ENCODE assay signal across 8 cellular contexts in genomic region chrX:63784902-63785692, GRCh38. TPM values are rescaled to one million over a fixed set of nuclear protein-coding genes. Genes with fewer than 3 reads are reported as not detected.
DNase-seq lines count a peak whose midpoint lies in the region; ATAC-seq and TF ChIP-seq lines count a peak whose summit lies in the region.

Gene ARHGEF9 (minus strand): TSS chrX:63785214. CDS start chrX:63785145, 69 bp downstream.

- H3K36me3 ChIP-seq in GM06990 (ENCODE audit: control insufficient read depth, insufficient read depth, low read length) (no peaks in the 10 kb centered on the region), right lobe of liver (no peaks in the 10 kb centered on the region)

- intact Hi-C loops in right lobe of liver (cut with DNase I) = no loop called here

- no peaks in the 10 kb centered on the region for H3K4me1 ChIP-seq in right lobe of liver

- no peaks in the 10 kb centered on the region for H3K9me3 ChIP-seq in right lobe of liver

- peak; percentile 14 for DNase-seq in GM06990 (ENCODE audit: extremely low read depth, insufficient read length)
- DNase-seq in NCI-H82 (lab: John Stamatoyannopoulos, UW) = peak; percentile 72
- DNase-seq in coronary artery (ENCODE audit: low spot score) = no peak
- DNase-seq in right lobe of liver = peak in 1 of 3 donors; percentile 28
- DNase-seq in substantia nigra (lab: John Stamatoyannopoulos, UW) = peak in 30 of 49 donors; percentile 1 to 33 (median 6)
- no peak for DNase-seq in NCI-H2196 treated with DMSO at 0.1 percent for 48 hours (lab: John Stamatoyannopoulos, UW; ENCODE audit: unreplicated experiment)
- no peak for DNase-seq in NCI-H226

- 25% methylated on average over 8 of the region's 30 CpGs for WGBS in right lobe of liver (ENCODE audit: insufficient coverage, low coverage, low lambda C conversion rate, missing lambda C conversion rate)

- TF ChIP-seq CTCF in GM06990 (IDR thresholded peaks at IDR 0.05; ENCODE audit: insufficient read depth, low read length, poor library complexity, severe bottlenecking) = no peak
- TF ChIP-seq CTCF in coronary artery (IDR thresholded peaks at IDR 0.05) = no peak
- no peak for TF ChIP-seq CTCF in right lobe of liver (IDR thresholded peaks at IDR 0.05)

- H3K27me3 ChIP-seq in GM06990 (replicated peaks; ENCODE audit: control insufficient read depth, insufficient read depth, low read length) (no peaks in the 10 kb centered on the region), right lobe of liver (no peaks in the 10 kb centered on the region)

- H3K4me3 ChIP-seq in GM06990 (replicated peaks; ENCODE audit: low read depth, low read length) (no peak within 1 kb of the TSS), coronary artery (peak within 1 kb of the TSS; percentile 75), right lobe of liver (peak within 1 kb of the TSS; percentile 17 to 33 (median 32))

- ATAC-seq in right lobe of liver (peak; percentile 53 to 67 (median 58)), HG02798 (IDR thresholded peaks at IDR 0.05; ENCODE audit: poor library complexity, unreplicated experiment) (no peak)

- peak within 1 kb of the TSS; percentile 25 to 57 for H3K27ac ChIP-seq in coronary artery
- H3K27ac ChIP-seq in right lobe of liver = no peak within 1 kb of the TSS
- no peak within 1 kb of the TSS for H3K27ac ChIP-seq in substantia nigra (ENCODE audit: low read depth, low read length, poor library complexity, severe bottlenecking)

- no peak for TF ChIP-seq POLR2A in right lobe of liver (IDR thresholded peaks at IDR 0.05)

RNA-seq across cellular contexts. Expression of gene ARHGEF9, which starts in this region (rescaled TPM):
- 1 to 10 TPM; 5.8 to 9.0 (median 7.5) TPM for total RNA-seq in right lobe of liver

Comparison
In these comparisons a context has a peak if more than half of its experiments do, and no peak if none do; other contexts are left out.
1. DNase-seq: peak in GM06990 (single experiment), NCI-H82 (single experiment) and substantia nigra (30 of 49); none in coronary artery (single experiment), NCI-H2196 treated with DMSO at 0.1 percent for 48 hours (single experiment) and NCI-H226 (single experiment).
2. H3K27ac ChIP-seq: peak in coronary artery (2 of 2); none in right lobe of liver (0 of 3) and substantia nigra (single experiment).